8 cellular contexts compared by ENCODE assay signal in genomic region chr19:3555653-3556422, GRCh38.
A peak's percentile ranks its signal among the peaks of the same experiment; 100 is the strongest.
DNase-seq lines count a peak whose midpoint lies in the region; ATAC-seq, FAIRE-seq and TF ChIP-seq lines count a peak whose summit lies in the region.

No MANE protein-coding gene starts in this region.

- no peaks in the 10 kb centered on the region for H3K9me3 ChIP-seq in muscle layer of colon (ENCODE audit: low read length)

- H3K27me3 ChIP-seq in HL-60 (ENCODE audit: insufficient read depth, poor library complexity, severe bottlenecking): no peaks in the 10 kb centered on the region
- H3K27me3 ChIP-seq in brain microvascular endothelial cell (replicated peaks): no peaks in the 10 kb centered on the region
- no peaks in the 10 kb centered on the region for H3K27me3 ChIP-seq in muscle layer of colon (ENCODE audit: control insufficient read depth in 1 of 2, insufficient read depth in 2 of 2, low read length in 2 of 2)

- no peak for FAIRE-seq in H54 (lab: Jason Lieb, UNC)

- ATAC-seq in GM21447 (IDR thresholded peaks at IDR 0.05; ENCODE audit: unreplicated experiment): no peak

- TF ChIP-seq POLR2A in H54 (IDR thresholded peaks at IDR 0.05; ENCODE audit: low read depth, low read length): no peak

- no peak for TF ChIP-seq CTCF in HL-60 (IDR thresholded peaks at IDR 0.05; ENCODE audit: insufficient read depth, low read length)
- no peak for TF ChIP-seq CTCF in brain microvascular endothelial cell (IDR thresholded peaks at IDR 0.05; ENCODE audit: low read depth, low read length, missing control alignments)

- peak overlapping the region; percentile 57 for H3K9ac ChIP-seq in muscle layer of colon (ENCODE audit: low read length)

- H3K4me3 ChIP-seq in HL-60 (replicated peaks; ENCODE audit: insufficient read depth, low read length): peak overlapping the region; percentile 77
- H3K4me3 ChIP-seq in brain microvascular endothelial cell (ENCODE audit: low read depth, low read length): peak overlapping the region; percentile 83
- peak overlapping the region; percentile 84 to 91 for H3K4me3 ChIP-seq in muscle layer of colon (ENCODE audit: low read depth in 1 of 2, low read length in 2 of 2)

- in situ Hi-C loops in brain microvascular endothelial cell (cut with HindIII; ENCODE audit: low pct_ligation_motif_present, low sequenced_read_pairs): no loop called here

- H3K36me3 ChIP-seq in brain microvascular endothelial cell (replicated peaks) (peaks cover 3% of the 10 kb centered on the region), muscle layer of colon (ENCODE audit: insufficient read depth, low read length) (no peaks in the 10 kb centered on the region)

- DNase-seq in 8988T: peak; percentile 27
- no peak for DNase-seq in HL-60 (ENCODE audit: low read depth in 1 of 2, low spot score in 1 of 2)
- DNase-seq in brain microvascular endothelial cell: no peak
- no peak for DNase-seq in HK-2 (ENCODE audit: unreplicated experiment)
- no peak for DNase-seq in stimulated activated CD4-positive, alpha-beta T cell treated with anti-CD3 and anti-CD28 coated beads, Interleukin-2, amount 100 ng/mL, for 24 hours
- no peak for DNase-seq in H54 (ENCODE audit: insufficient read length, low spot score)

- peak overlapping the region; percentile 60 for H3K27ac ChIP-seq in HL-60 (replicated peaks)
- H3K27ac ChIP-seq in brain microvascular endothelial cell: no peak overlapping the region
- H3K27ac ChIP-seq in muscle layer of colon (ENCODE audit: low read depth, low read length): no peak overlapping the region

- H3K4me1 ChIP-seq in muscle layer of colon (ENCODE audit: insufficient read depth, low read length): peaks cover 20% of the 10 kb centered on the region
